In genomic region chr6:51536728-51537127, GRCh38 we compare ENCODE assay signal across 7 cellular contexts.
"Had no signal": no experiment of that assay in that cellular context is flagged by ENCODE, and none has a peak within 500 bp of the region (broad histone marks: within the 10 kb centered on the region; RNA-seq: fewer than 3 reads in every experiment).

No MANE protein-coding gene starts in this region.

- FAIRE-seq: HTR-8/SVneo, K562 had no signal

- H3K9ac ChIP-seq: KMS-11 had no signal

- ATAC-seq: K562 had no signal

- DNase-seq: IMR-90, KBM-7, KG1 had no signal

- H3K4me3 ChIP-seq: K562 had no signal

- H3K4me2 ChIP-seq: KMS-11 had no signal

- H3K27ac ChIP-seq: HL-60, KMS-11 had no signal
